33 cellular contexts compared by ENCODE assay signal in genomic region chr17:30358055-30358760, GRCh38. TPM values are rescaled to one million over a fixed set of nuclear protein-coding genes. Genes with fewer than 3 reads are reported as not detected.
"Had no signal": no experiment of that assay in that cellular context is flagged by ENCODE, and none has a peak within 500 bp of the region (broad histone marks: within the 10 kb centered on the region; RNA-seq: fewer than 3 reads in every experiment).

No MANE protein-coding gene starts in this region.

- H3K27ac ChIP-seq: adrenal gland, body of pancreas, breast epithelium, KMS-11, SJCRH30, SK-N-MC had no signal

- H3K4me3 ChIP-seq: adrenal gland, body of pancreas, breast epithelium, SJCRH30, SK-N-MC had no signal

- H3K36me3 ChIP-seq: adrenal gland, breast epithelium, SJCRH30 had no signal

- H3K9me3 ChIP-seq: adrenal gland, body of pancreas had no signal

- H3K4me2 ChIP-seq: KMS-11 had no signal

- H3K27me3 ChIP-seq: adrenal gland, body of pancreas, breast epithelium, SJCRH30 had no signal

- ATAC-seq: activated CD8-positive, alpha-beta T cell treated with anti-CD3 and anti-CD28 coated beads for 36 hours; activated naive CD4-positive, alpha-beta T cell treated with anti-CD3 and anti-CD28 coated beads, Interleukin-2, amount 50 U/mL, for 72 hours; activated T-cell treated with anti-CD3 and anti-CD28 coated beads, Interleukin-2, amount 50 U/mL, for 4 hours; body of pancreas; Panc1 had no signal

- H3K9ac ChIP-seq: KMS-11 had no signal

- DNase-seq: activated CD4-positive, alpha-beta T cell treated with anti-CD3 and anti-CD28 coated beads, Interleukin-2, amount 10 ng/mL, durations not matched to agents 24 days and 14 days; activated CD4-positive, alpha-beta T cell treated with anti-CD3 and anti-CD28 coated beads, Interleukin-2, amount 50 U/mL, for 4 hours; activated CD8-positive, alpha-beta T cell treated with anti-CD3 and anti-CD28 coated beads for 36 hours; activated gamma-delta T cell treated with Interleukin-2 at 50 U/mL for 16 hours; activated naive CD4-positive, alpha-beta T cell treated with anti-CD3 and anti-CD28 coated beads for 36 hours; activated T-cell treated with anti-CD3 and anti-CD28 coated beads for 4 hours; activated T-cell treated with anti-CD3 and anti-CD28 coated beads, Interleukin-2, amount 50 U/mL, for 4 hours; adrenal gland; body of pancreas; MM.1S; MV-4-11; NCI-H1092; NCI-H1436 treated with DMSO at 0.1 percent for 48 hours; NCI-H1694 treated with DMSO at 0.1 percent for 48 hours; NCI-H2029; NCI-H2107; NCI-H2171; NCI-H510A; NCI-H526; NK-92 treated with Interleukin-12 subunit alpha and Interleukin-12 subunit beta, amount 100 ng/mL, for 24 hours; SHP77; SJCRH30 had no signal

- H3K4me1 ChIP-seq: adrenal gland, body of pancreas, breast epithelium, SJCRH30 had no signal

- FAIRE-seq: astrocyte had no signal

RNA-seq across cellular contexts. Expression of gene TMIGD1, which starts 24.4 kb away (rescaled TPM):
- total RNA-seq: activated CD4-positive, alpha-beta T cell treated with anti-CD3 and anti-CD28 coated beads, Interleukin-2, amount 10 ng/mL, durations not matched to agents 24 days and 14 days; activated CD8-positive, alpha-beta T cell treated with anti-CD3 and anti-CD28 coated beads for 36 hours; activated naive CD4-positive, alpha-beta T cell treated with anti-CD3 and anti-CD28 coated beads for 36 hours; activated naive CD4-positive, alpha-beta T cell treated with anti-CD3 and anti-CD28 coated beads, Interleukin-2, amount 50 U/mL, for 72 hours; activated T-cell treated with anti-CD3 and anti-CD28 coated beads, Interleukin-2, amount 50 U/mL, for 4 hours; activated T-helper 1 cell treated with anti-CD3 and anti-CD28 coated beads, Interleukin-12 subunit alpha, Interleukin-12 subunit beta, Interleukin-2, Interleukin-4 antibody, amounts not matched to agents 30 ng/mL and 10 ng/mL and 1 ng/mL, durations not matched to agents 14 hours and 24 hours and 36 hours; adrenal gland; astrocyte; body of pancreas; cardiac septum; LHCN-M2; OCI-LY7; RPMI7951; SJCRH30 had no signal
- polyA plus RNA-seq: adrenal gland had no signal
